In the genomic region with DNA sequence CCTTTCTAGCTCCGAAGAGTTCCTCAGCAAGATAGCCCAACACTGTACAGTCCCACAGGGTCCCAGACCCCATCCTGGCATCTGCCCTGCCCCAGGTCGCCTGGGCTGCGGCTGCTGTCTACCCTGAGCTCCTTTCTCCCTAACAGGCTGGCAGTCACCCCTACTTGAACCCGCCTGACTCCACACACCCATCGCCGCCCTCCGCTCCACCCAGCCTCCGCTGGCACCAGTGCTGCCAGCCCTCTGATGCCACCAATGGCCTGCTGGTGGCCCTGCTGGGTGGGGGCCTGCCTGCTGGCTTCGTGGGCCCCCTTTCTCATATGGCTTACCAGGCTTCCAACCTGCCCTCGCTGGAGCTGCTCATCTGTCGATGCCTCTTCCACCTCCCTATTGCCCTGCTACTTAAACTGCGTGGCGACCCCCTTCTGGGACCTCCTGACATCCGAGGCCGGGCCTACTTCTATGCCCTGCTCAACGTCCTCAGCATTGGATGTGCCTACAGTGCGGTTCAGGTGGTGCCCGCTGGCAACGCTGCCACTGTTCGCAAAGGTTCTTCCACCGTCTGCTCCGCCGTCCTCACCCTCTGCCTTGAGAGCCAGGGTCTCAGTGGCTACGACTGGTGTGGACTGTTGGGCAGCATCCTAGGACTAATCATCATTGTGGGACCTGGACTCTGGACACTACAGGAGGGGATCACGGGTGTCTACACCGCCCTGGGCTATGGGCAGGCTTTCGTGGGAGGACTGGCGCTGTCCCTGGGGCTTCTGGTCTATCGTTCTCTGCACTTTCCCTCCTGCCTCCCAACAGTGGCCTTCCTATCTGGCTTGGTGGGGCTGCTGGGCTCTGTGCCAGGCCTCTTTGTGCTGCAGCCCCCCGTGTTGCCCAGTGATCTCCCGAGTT, we compare ENCODE assay signal across 8 cellular contexts. TPM values are rescaled to one million over a fixed set of nuclear protein-coding genes. Genes with fewer than 3 reads are reported as not detected.
A peak's percentile ranks its signal among the peaks of the same experiment; 100 is the strongest.
DNase-seq lines count a peak whose midpoint lies in the region; ATAC-seq and TF ChIP-seq lines count a peak whose summit lies in the region.
"Not testable (repeated sequence)": the region's sequence is repeated elsewhere in the genome, so short reads cannot be mapped to it uniquely, and the experiment has no call there.
"Had no signal": no experiment of that assay in that cellular context is flagged by ENCODE, and none has a peak within 500 bp of the region (broad histone marks: within the 10 kb centered on the region; RNA-seq: fewer than 3 reads in every experiment).

No MANE protein-coding gene starts in this region.

- not testable (repeated sequence) for H3K36me3 Mint-ChIP-seq in T-cell
- H3K36me3 Mint-ChIP-seq in activated naive CD8-positive, alpha-beta T cell treated with anti-CD3 and anti-CD28 coated beads for 36 hours: peaks cover 25% of the 10 kb centered on the region
- peaks cover 17% of the 10 kb centered on the region for H3K36me3 Mint-ChIP-seq in natural killer cell treated with Interleukin-12 subunit alpha and Interleukin-12 subunit beta and Interleukin-15 and Interleukin-18, amount 100 ng/mL, for 72 hours

- ATAC-seq in T-cell (replicated peaks in 1 of 4); natural killer cell treated with Interleukin-12 subunit alpha and Interleukin-12 subunit beta and Interleukin-15 and Interleukin-18, amount 100 ng/mL, for 72 hours: not testable (repeated sequence)

- POLR2A ChIA-PET in T-cell (lab: Charles Lee): interaction anchor here in 1 of 2 donors (0.7 kb wide), 2 partner anchors 79 to 146 kb away, joined by 3 read pairs; a partner anchor contains a TSS

- peaks cover 41% of the 10 kb centered on the region for H4K20me1 ChIP-seq in BLaER1
- not testable (repeated sequence) for H4K20me1 ChIP-seq in fibroblast of lung (ENCODE audit: control insufficient read depth, extremely low read depth, insufficient read depth, low read length)

- peak overlapping the region; percentile 100 for H3K27ac Mint-ChIP-seq in T-cell
- H3K27ac Mint-ChIP-seq in activated naive CD8-positive, alpha-beta T cell treated with anti-CD3 and anti-CD28 coated beads for 36 hours: peak overlapping the region; percentile 100
- H3K27ac Mint-ChIP-seq in natural killer cell treated with Interleukin-12 subunit alpha and Interleukin-12 subunit beta and Interleukin-15 and Interleukin-18, amount 100 ng/mL, for 72 hours: peak overlapping the region; percentile 98

- peaks cover 66% of the 10 kb centered on the region for H3K4me1 ChIP-seq in BLaER1
- H3K4me1 ChIP-seq in fibroblast of lung (ENCODE audit: control insufficient read depth, extremely low read depth, insufficient read depth, low read length): peaks cover 17% of the 10 kb centered on the region
- peaks cover 34 to 74% (median 65%) of the 10 kb centered on the region in 4 donors for H3K4me1 ChIP-seq in stomach

- H3K36me3 ChIP-seq in BLaER1; fibroblast of lung (ENCODE audit: control insufficient read depth, insufficient read depth, low read length); stomach: not testable (repeated sequence)

- peak overlapping the region; percentile 100 for H3K27ac ChIP-seq in BLaER1
- H3K27ac ChIP-seq in fibroblast of lung (ENCODE audit: insufficient read depth, low read length): peak overlapping the region; percentile 100
- H3K27ac ChIP-seq in stomach: peak overlapping the region; percentile 94 to 100 (median 99)

- H3K27me3 ChIP-seq in BLaER1; fibroblast of lung (ENCODE audit: control insufficient read depth, insufficient read depth, low read length); stomach: not testable (repeated sequence)

- not testable (repeated sequence) for TF ChIP-seq EP300 in stomach (IDR thresholded peaks at IDR 0.05)

- 83 to 86% (median 84%) methylated on average over 24 to 31 of the region's 31 CpGs for WGBS in stomach, 5 donors

- H3K9me3 ChIP-seq in BLaER1; fibroblast of lung (ENCODE audit: control insufficient read depth, insufficient read depth, low read depth, low read length); stomach: not testable (repeated sequence)

- H3K4me3 ChIP-seq in BLaER1: peak overlapping the region; percentile 72
- H3K4me3 ChIP-seq in fibroblast of lung (replicated peaks in 1 of 4; ENCODE audit: control extremely low read depth in 1 of 4, insufficient read depth in 1 of 4, low read depth in 3 of 4, low read length in 4 of 4); stomach: not testable (repeated sequence)

- peak overlapping the region; percentile 80 for H3K4me2 ChIP-seq in BLaER1
- not testable (repeated sequence) for H3K4me2 ChIP-seq in fibroblast of lung (ENCODE audit: extremely low read depth, insufficient read depth, low read length)

- intact Hi-C loops in stomach (cut with DNase I; ENCODE audit: low total_unique reads): not testable (repeated sequence)

- TF ChIP-seq POLR2A in stomach (IDR thresholded peaks at IDR 0.05): not testable (repeated sequence)

- not testable (repeated sequence) for TF ChIP-seq CTCF in fibroblast of lung (conservative IDR thresholded peaks at IDR 0.05 in 1 of 2, IDR thresholded peaks at IDR 0.05 in 1 of 2; ENCODE audit: low read depth in 1 of 2, low read length in 2 of 2); stomach (IDR thresholded peaks at IDR 0.05)

- H3K79me2 ChIP-seq in fibroblast of lung (ENCODE audit: control insufficient read depth, insufficient read depth, low read length): peaks cover 55% of the 10 kb centered on the region

- H3K9me3 Mint-ChIP-seq in T-cell; activated naive CD8-positive, alpha-beta T cell treated with anti-CD3 and anti-CD28 coated beads for 36 hours; natural killer cell treated with Interleukin-12 subunit alpha and Interleukin-12 subunit beta and Interleukin-15 and Interleukin-18, amount 100 ng/mL, for 72 hours: not testable (repeated sequence)

- CTCF ChIA-PET in T-cell (lab: Charles Lee): not testable (repeated sequence)

- peak overlapping the region; percentile 92 to 99 (median 98) for H3K4me3 Mint-ChIP-seq in T-cell
- H3K4me3 Mint-ChIP-seq in activated naive CD8-positive, alpha-beta T cell treated with anti-CD3 and anti-CD28 coated beads for 36 hours: peak overlapping the region; percentile 92
- H3K4me3 Mint-ChIP-seq in natural killer cell treated with Interleukin-12 subunit alpha and Interleukin-12 subunit beta and Interleukin-15 and Interleukin-18, amount 100 ng/mL, for 72 hours: peak overlapping the region; percentile 91

- H3K9ac ChIP-seq in BLaER1: peak overlapping the region; percentile 99
- H3K9ac ChIP-seq in fibroblast of lung (ENCODE audit: insufficient read depth, low read length): not testable (repeated sequence)

- peaks cover 73 to 79% (median 75%) of the 10 kb centered on the region in 3 donors for H3K4me1 Mint-ChIP-seq in T-cell
- H3K4me1 Mint-ChIP-seq in activated naive CD8-positive, alpha-beta T cell treated with anti-CD3 and anti-CD28 coated beads for 36 hours: peaks cover 50% of the 10 kb centered on the region
- H3K4me1 Mint-ChIP-seq in natural killer cell treated with Interleukin-12 subunit alpha and Interleukin-12 subunit beta and Interleukin-15 and Interleukin-18, amount 100 ng/mL, for 72 hours (ENCODE audit: low read depth in 2 of 2): peaks cover 58 to 62% of the 10 kb centered on the region in 2 donors

- not testable (repeated sequence) for DNase-seq in T-cell; activated naive CD8-positive, alpha-beta T cell treated with anti-CD3 and anti-CD28 coated beads for 36 hours; fibroblast of lung (ENCODE audit: low read depth in 2 of 2); natural killer cell treated with Interleukin-12 subunit alpha and Interleukin-12 subunit beta and Interleukin-15 and Interleukin-18, amount 100 ng/mL, for 72 hours (ENCODE audit: low spot score); stomach

- H3K27me3 Mint-ChIP-seq in T-cell; activated naive CD8-positive, alpha-beta T cell treated with anti-CD3 and anti-CD28 coated beads for 36 hours; natural killer cell treated with Interleukin-12 subunit alpha and Interleukin-12 subunit beta and Interleukin-15 and Interleukin-18, amount 100 ng/mL, for 72 hours: not testable (repeated sequence)

- not testable (repeated sequence) for H2AFZ ChIP-seq in fibroblast of lung (ENCODE audit: low read length)

RNA-seq across cellular contexts. Expression of a gene that starts 0.8 kb away (rescaled TPM):
- not detected for total RNA-seq in T-cell
- total RNA-seq in activated naive CD8-positive, alpha-beta T cell treated with anti-CD3 and anti-CD28 coated beads for 36 hours: not detected
- total RNA-seq in fibroblast of lung: not detected in 2 replicates
- polyA plus RNA-seq in fibroblast of lung: not detected in 2 replicates
- not detected in 2 replicates for polyA plus RNA-seq in fibroblast of lung (2012)
- polyA minus RNA-seq in fibroblast of lung (ENCODE audit: low replicate concordance): not detected in 2 replicates
- not detected for total RNA-seq in natural killer cell treated with Interleukin-12 subunit alpha and Interleukin-12 subunit beta and Interleukin-15 and Interleukin-18, amount 100 ng/mL, for 72 hours
- total RNA-seq in stomach: not detected
- polyA plus RNA-seq in stomach: not detected
- total RNA-seq: thoracic aorta had no signal
- polyA plus RNA-seq: AG04450 had no signal

RNA-seq across cellular contexts. Expression of a gene that starts 2.1 kb away (rescaled TPM):
- 100 to 1,000 TPM; 198 to 444 (median 212) TPM for total RNA-seq in T-cell
- 100 to 1,000 TPM; 198 to 200 TPM for total RNA-seq in activated naive CD8-positive, alpha-beta T cell treated with anti-CD3 and anti-CD28 coated beads for 36 hours
- 60.1 and 75.8 TPM in 2 replicates for total RNA-seq in fibroblast of lung
- polyA plus RNA-seq in fibroblast of lung: 6.8 and 7.1 TPM in 2 replicates
- 56.0 and 62.6 TPM in 2 replicates for polyA plus RNA-seq in fibroblast of lung (2012)
- 232 and 413 TPM in 2 replicates for polyA minus RNA-seq in fibroblast of lung (ENCODE audit: low replicate concordance)
- total RNA-seq in natural killer cell treated with Interleukin-12 subunit alpha and Interleukin-12 subunit beta and Interleukin-15 and Interleukin-18, amount 100 ng/mL, for 72 hours: 100 to 1,000 TPM; 212 to 283 TPM
- 100 to 1,000 TPM in 2 of 5 donors, 10 to 100 TPM in 3; 55.4 to 750 (median 85.2) TPM for total RNA-seq in stomach
- polyA plus RNA-seq in stomach: 10 to 100 TPM in 1 of 3 donors, 1 to 10 TPM in 2; 8.1 to 12.7 (median 10.0) TPM

RNA-seq across cellular contexts. Expression of a gene that starts 2.7 kb away (rescaled TPM):
- total RNA-seq in T-cell (10 to 100 TPM; 64.0 to 86.6 (median 82.7) TPM), fibroblast of lung (16.4 and 29.9 TPM in 2 replicates), stomach (10 to 100 TPM; 15.8 to 31.5 (median 29.0) TPM)
- total RNA-seq in activated naive CD8-positive, alpha-beta T cell treated with anti-CD3 and anti-CD28 coated beads for 36 hours: 10 to 100 TPM; 16.7 TPM
- polyA plus RNA-seq in fibroblast of lung (21.3 and 22.3 TPM in 2 replicates), stomach (10 to 100 TPM; 16.3 to 18.0 (median 17.9) TPM)
- 37.4 and 43.3 TPM in 2 replicates for polyA plus RNA-seq in fibroblast of lung (2012)
- polyA minus RNA-seq in fibroblast of lung (ENCODE audit: low replicate concordance): 74.3 and 81.7 TPM in 2 replicates
- total RNA-seq in natural killer cell treated with Interleukin-12 subunit alpha and Interleukin-12 subunit beta and Interleukin-15 and Interleukin-18, amount 100 ng/mL, for 72 hours: 10 to 100 TPM; 19.7 to 26.1 TPM

RNA-seq across cellular contexts. Expression of a gene that starts 37.2 kb away (rescaled TPM):
- total RNA-seq in T-cell: 10 to 100 TPM in 3 of 5 donors, 1 to 10 TPM in 2; 6.6 to 12.0 (median 11.0) TPM
- total RNA-seq in activated naive CD8-positive, alpha-beta T cell treated with anti-CD3 and anti-CD28 coated beads for 36 hours: 10 to 100 TPM; 10.6 to 11.3 TPM
- total RNA-seq in fibroblast of lung: 5.6 and 12.2 TPM in 2 replicates
- polyA plus RNA-seq in fibroblast of lung: 6.3 and 9.2 TPM in 2 replicates
- 4.4 and 7.1 TPM in 2 replicates for polyA plus RNA-seq in fibroblast of lung (2012)
- polyA minus RNA-seq in fibroblast of lung (ENCODE audit: low replicate concordance): 7.1 and 8.8 TPM in 2 replicates
- total RNA-seq in natural killer cell treated with Interleukin-12 subunit alpha and Interleukin-12 subunit beta and Interleukin-15 and Interleukin-18, amount 100 ng/mL, for 72 hours: 10 to 100 TPM; 10.4 to 13.7 TPM
- total RNA-seq in stomach: 1 to 10 TPM in 3 of 5 donors, not detected in 2; 1.8 to 6.4 (median 4.2) TPM
- 10 to 100 TPM in 2 of 3 donors, 1 to 10 TPM in 1; 9.2 to 12.0 (median 10.7) TPM for polyA plus RNA-seq in stomach

RNA-seq across cellular contexts. Expression of a gene that starts 42.8 kb away (rescaled TPM):
- total RNA-seq in T-cell (1 to 10 TPM; 2.4 to 4.2 (median 3.3) TPM), fibroblast of lung (0.33 and 1.3 TPM in 2 replicates), stomach (10 to 100 TPM in 1 of 5 donors, under 1 TPM in 1, not detected in 3; 0.37 to 15.6 TPM)
- 1 to 10 TPM; 7.6 to 9.2 TPM for total RNA-seq in activated naive CD8-positive, alpha-beta T cell treated with anti-CD3 and anti-CD28 coated beads for 36 hours
- polyA plus RNA-seq in fibroblast of lung (0.43 and 0.87 TPM in 2 replicates), stomach (1 to 10 TPM in 1 of 3 donors, under 1 TPM in 1, not detected in 1; 0.50 to 2.9 TPM)
- polyA plus RNA-seq in fibroblast of lung (2012): 0.44 and 0.79 TPM in 2 replicates
- 0.43 and 5.0 TPM in 2 replicates for polyA minus RNA-seq in fibroblast of lung (ENCODE audit: low replicate concordance)
- total RNA-seq in natural killer cell treated with Interleukin-12 subunit alpha and Interleukin-12 subunit beta and Interleukin-15 and Interleukin-18, amount 100 ng/mL, for 72 hours: 1 to 10 TPM; 1.9 to 4.5 TPM
